Comparison of ENCODE assay signal across 14 cellular contexts in the genomic region with DNA sequence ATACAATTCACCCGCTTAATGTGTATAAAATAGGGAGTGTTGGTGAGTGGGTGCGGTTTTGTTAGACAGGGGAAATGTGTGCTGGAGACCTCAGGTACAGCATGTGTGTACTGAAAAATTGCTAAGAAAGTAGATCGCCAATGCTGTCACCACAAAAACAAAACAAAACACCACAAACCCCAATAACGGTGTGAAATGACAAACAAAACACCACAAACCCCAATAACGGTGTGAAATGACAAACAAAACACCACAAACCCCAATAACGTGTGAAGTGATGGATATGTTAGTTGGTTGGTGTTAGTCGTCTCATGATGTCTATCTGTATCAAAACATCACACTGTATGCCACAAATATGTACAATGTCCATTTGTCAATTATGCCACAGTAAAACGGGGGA. TPM values are rescaled to one million over a fixed set of nuclear protein-coding genes. Genes with fewer than 3 reads are reported as not detected.
"Had no signal": no experiment of that assay in that cellular context is flagged by ENCODE, and none has a peak within 500 bp of the region (broad histone marks: within the 10 kb centered on the region; RNA-seq: fewer than 3 reads in every experiment).

No MANE protein-coding gene starts in this region.

- H3K4me1 Mint-ChIP-seq: activated naive CD8-positive, alpha-beta T cell treated with anti-CD3 and anti-CD28 coated beads, Interleukin-2, amount 10 ng/mL, durations not matched to agents 7 days and 5 days had no signal

- H3K27me3 ChIP-seq: breast epithelium, transverse colon, vagina had no signal

- ATAC-seq: gastroesophageal sphincter; naive thymus-derived CD8-positive, alpha-beta T cell had no signal

- H3K36me3 Mint-ChIP-seq: activated naive CD8-positive, alpha-beta T cell treated with anti-CD3 and anti-CD28 coated beads, Interleukin-2, amount 10 ng/mL, durations not matched to agents 7 days and 5 days; naive thymus-derived CD8-positive, alpha-beta T cell had no signal

- H3K4me3 ChIP-seq: gastroesophageal sphincter, skin epidermis, transverse colon, vagina had no signal

- H3K27ac Mint-ChIP-seq: activated CD4-positive, alpha-beta memory T cell treated with anti-CD3 and anti-CD28 coated beads, Interleukin-2, amount 10 ng/mL, durations not matched to agents 7 days and 5 days; activated naive CD8-positive, alpha-beta T cell treated with anti-CD3 and anti-CD28 coated beads, Interleukin-2, amount 10 ng/mL, durations not matched to agents 7 days and 5 days had no signal

- DNase-seq: activated CD4-positive, alpha-beta memory T cell treated with anti-CD3 and anti-CD28 coated beads, Interleukin-2, amount 10 ng/mL, durations not matched to agents 7 days and 5 days; activated CD4-positive, alpha-beta T cell treated with anti-CD3 and anti-CD28 coated beads for 1 hour; activated naive CD4-positive, alpha-beta T cell; activated naive CD8-positive, alpha-beta T cell treated with anti-CD3 and anti-CD28 coated beads, Interleukin-2, amount 10 ng/mL, durations not matched to agents 7 days and 5 days; aorta; stimulated activated CD4-positive, alpha-beta T cell treated with anti-CD3 and anti-CD28 coated beads, Interleukin-4, amount 100 ng/mL, for 24 hours; stimulated activated naive CD4-positive, alpha-beta T cell treated with Interleukin-2 at 50 U/mL for 16 hours; T-helper 9 cell; transverse colon had no signal

- H3K27me3 Mint-ChIP-seq: activated naive CD8-positive, alpha-beta T cell treated with anti-CD3 and anti-CD28 coated beads, Interleukin-2, amount 10 ng/mL, durations not matched to agents 7 days and 5 days had no signal

- H3K4me3 Mint-ChIP-seq: activated CD4-positive, alpha-beta memory T cell treated with anti-CD3 and anti-CD28 coated beads, Interleukin-2, amount 10 ng/mL, durations not matched to agents 7 days and 5 days; activated naive CD8-positive, alpha-beta T cell treated with anti-CD3 and anti-CD28 coated beads, Interleukin-2, amount 10 ng/mL, durations not matched to agents 7 days and 5 days; naive thymus-derived CD8-positive, alpha-beta T cell had no signal

- H3K9me3 Mint-ChIP-seq: activated CD4-positive, alpha-beta memory T cell treated with anti-CD3 and anti-CD28 coated beads, Interleukin-2, amount 10 ng/mL, durations not matched to agents 7 days and 5 days; activated naive CD8-positive, alpha-beta T cell treated with anti-CD3 and anti-CD28 coated beads, Interleukin-2, amount 10 ng/mL, durations not matched to agents 7 days and 5 days; naive thymus-derived CD8-positive, alpha-beta T cell had no signal

- H3K27ac ChIP-seq: breast epithelium, gastroesophageal sphincter, transverse colon, vagina had no signal

RNA-seq across cellular contexts. Expression of a gene that starts 14.2 kb away (rescaled TPM):
- total RNA-seq: activated CD4-positive, alpha-beta memory T cell treated with anti-CD3 and anti-CD28 coated beads, Interleukin-2, amount 10 ng/mL, durations not matched to agents 7 days and 5 days had no signal
